In genomic region chr15:75455424-75455981, GRCh38 we compare ENCODE assay signal across 8 cellular contexts.
DNase-seq lines count a peak whose midpoint lies in the region; ATAC-seq and TF ChIP-seq lines count a peak whose summit lies in the region.

No MANE protein-coding gene starts in this region.

- H3K4me3 Mint-ChIP-seq in nephron progenitor cell = peak overlapping the region; percentile 90

- no peaks in the 10 kb centered on the region for H3K36me3 Mint-ChIP-seq in nephron progenitor cell (ENCODE audit: low read depth)

- peaks cover 3% of the 10 kb centered on the region for H3K27me3 Mint-ChIP-seq in nephron progenitor cell (ENCODE audit: low read depth, poor library complexity)

- DNase-seq in DMS53 (lab: John Stamatoyannopoulos, UW) (peak; percentile 83), Kasumi-1 (lab: John Stamatoyannopoulos, UW) (peak; percentile 81 to 88), SIG-M5 treated with dmso at 0.1 percent for 504 hours (lab: John Stamatoyannopoulos, UW; ENCODE audit: unreplicated experiment) (peak; percentile 83), fibroblast of the conjunctiva (ENCODE audit: low read depth) (peak; percentile 57), nephron progenitor cell (peak; percentile 89)
- DNase-seq in activated gamma-delta T cell treated with anti-CD3 and anti-CD28 coated beads, Interleukin-2, amount 50 U/mL, for 16 hours (ENCODE audit: low read depth) = peak; percentile 84
- DNase-seq in stimulated activated naive CD8-positive, alpha-beta T cell treated with anti-CD3 and anti-CD28 coated beads, Interleukin-15, Interleukin-2, amounts not matched to agents 100 U/mL and 50 U/mL, for 24 hours = peak; percentile 91

- no peak for ATAC-seq in stimulated activated naive CD8-positive, alpha-beta T cell treated with anti-CD3 and anti-CD28 coated beads, Interleukin-15, Interleukin-2, amounts not matched to agents 100 U/mL and 50 U/mL, for 24 hours
- ATAC-seq in HG02678 (IDR thresholded peaks at IDR 0.05; ENCODE audit: unreplicated experiment) = no peak

- peak overlapping the region; percentile 88 for H3K27ac Mint-ChIP-seq in nephron progenitor cell

- no peaks in the 10 kb centered on the region for H3K9me3 Mint-ChIP-seq in nephron progenitor cell

- no peak for TF ChIP-seq CTCF in nephron progenitor cell (IDR thresholded peaks at IDR 0.05)

- H3K4me1 Mint-ChIP-seq in nephron progenitor cell = peaks cover 34% of the 10 kb centered on the region
